ENCODE assay signal across 17 cellular contexts in the genomic region with DNA sequence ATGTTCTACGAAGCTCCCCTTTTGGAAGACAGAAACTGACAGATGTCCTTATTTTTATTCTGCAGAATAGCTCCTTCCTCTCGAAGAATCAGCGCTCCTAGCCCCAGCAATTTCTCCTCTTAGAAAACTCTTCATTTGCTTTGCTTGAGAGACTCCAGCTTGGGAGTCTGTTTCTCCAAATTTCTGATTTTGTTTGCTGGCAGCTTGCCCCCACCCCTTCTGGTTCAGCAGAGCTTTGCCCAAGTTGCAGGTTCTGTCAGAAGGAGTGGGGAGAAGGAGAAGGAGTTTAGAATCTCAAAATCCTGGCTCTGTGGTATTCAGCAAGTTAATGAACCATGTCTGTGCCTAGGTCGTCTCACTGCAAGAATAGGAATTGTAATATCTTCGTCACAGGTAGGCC.
A peak's percentile ranks its signal among the peaks of the same experiment; 100 is the strongest.
DNase-seq lines count a peak whose midpoint lies in the region; ATAC-seq and TF ChIP-seq lines count a peak whose summit lies in the region.
"Had no signal": no experiment of that assay in that cellular context is flagged by ENCODE, and none has a peak within 500 bp of the region (broad histone marks: within the 10 kb centered on the region; RNA-seq: fewer than 3 reads in every experiment).

No MANE protein-coding gene starts in this region.

- H3K4me2 ChIP-seq in neural cell (ENCODE audit: low read length), result peak overlapping the region; percentile 4
- H3K4me2 ChIP-seq: KMS-11 had no signal

- no peak overlapping the region for H3K9ac ChIP-seq in neural cell (ENCODE audit: low read length)
- H3K9ac ChIP-seq: KMS-11 had no signal

- H3K79me2 ChIP-seq in neural cell (replicated peaks; ENCODE audit: insufficient read depth, low read length), result no peaks in the 10 kb centered on the region

- no peak for TF ChIP-seq CTCF in neural cell (IDR thresholded peaks at IDR 0.05; ENCODE audit: poor library complexity, severe bottlenecking)

- H3K36me3 ChIP-seq in neural cell (ENCODE audit: insufficient read depth, low read length), result no peaks in the 10 kb centered on the region
- H3K36me3 ChIP-seq: SJCRH30 had no signal

- H3K4me3 ChIP-seq in neural cell (ENCODE audit: low read length), result peak overlapping the region; percentile 33
- H3K4me3 ChIP-seq: SJCRH30 had no signal

- H3K9me3 ChIP-seq in neural cell (ENCODE audit: low read length), result no peaks in the 10 kb centered on the region
- H3K9me3 ChIP-seq: SJCRH30 had no signal

- H3F3A ChIP-seq in neural cell (ENCODE audit: insufficient read depth, low read length, poor library complexity, severe bottlenecking), result no peaks in the 10 kb centered on the region

- H2AFZ ChIP-seq in neural cell (ENCODE audit: low read depth, low read length), result no peak overlapping the region

- ATAC-seq in HG03095 (IDR thresholded peaks at IDR 0.05; ENCODE audit: unreplicated experiment), result no peak

- TF ChIP-seq RAD21 in neural cell (conservative IDR thresholded peaks at IDR 0.05), result no peak

- no peaks in the 10 kb centered on the region for H4K20me1 ChIP-seq in neural cell (ENCODE audit: insufficient read depth)

- H3K27ac ChIP-seq in neural cell (ENCODE audit: low read length), result peak overlapping the region; percentile 29
- H3K27ac ChIP-seq: C4-2B, HL-60, KMS-11, SJCRH30 had no signal

- DNase-seq in DMS79 treated with DMSO at 0.1 percent for 48 hours (lab: John Stamatoyannopoulos, UW) (peak; percentile 84), NCI-H2171 (lab: John Stamatoyannopoulos, UW) (peak; percentile 34), cerebellar cortex (ENCODE audit: low spot score) (peak; percentile 50), HCEC 1CT (no peak), cerebellar nuclear complex (lab: John Stamatoyannopoulos, UW) (no peak)
- DNase-seq in activated CD8-positive, alpha-beta memory T cell treated with anti-CD3 and anti-CD28 coated beads, Interleukin-2, amount 50 U/mL, for 48 hours, result no peak
- DNase-seq: ACHN, HFFc6, NCI-H1417 treated with DMSO at 0.1 percent for 48 hours, NCI-H187 treated with DMSO at 0.1 percent for 48 hours, NCI-H524, SJCRH30 had no signal

- TF ChIP-seq EP300 in neural cell (conservative IDR thresholded peaks at IDR 0.05; ENCODE audit: poor library complexity, severe bottlenecking), result no peak

- no peaks in the 10 kb centered on the region for H3K9me2 ChIP-seq in neural cell (ENCODE audit: insufficient read depth, low read length)

- H3K27me3 ChIP-seq in neural cell (ENCODE audit: insufficient read depth, low read depth, low read length), result no peaks in the 10 kb centered on the region
- H3K27me3 ChIP-seq: SJCRH30 had no signal

TF ChIP-seq in neural cell, 6 proteins besides CTCF, POLR2A, EP300 and RAD21:
- TF ChIP-seq EZH2 (IDR thresholded peaks at IDR 0.05; ENCODE audit: borderline replicate concordance, insufficient read depth, low read length, poor library complexity, severe bottlenecking) (no peak), MXI1 (conservative IDR thresholded peaks at IDR 0.05; ENCODE audit: poor library complexity, severe bottlenecking) (no peak), TAF1 (IDR thresholded peaks at IDR 0.05; ENCODE audit: low read depth) (no peak), SMC3 (conservative IDR thresholded peaks at IDR 0.05; ENCODE audit: poor library complexity) (no peak), POLR2AphosphoS5 (IDR thresholded peaks at IDR 0.05) (no peak)
- TF ChIP-seq, protein P1, sequence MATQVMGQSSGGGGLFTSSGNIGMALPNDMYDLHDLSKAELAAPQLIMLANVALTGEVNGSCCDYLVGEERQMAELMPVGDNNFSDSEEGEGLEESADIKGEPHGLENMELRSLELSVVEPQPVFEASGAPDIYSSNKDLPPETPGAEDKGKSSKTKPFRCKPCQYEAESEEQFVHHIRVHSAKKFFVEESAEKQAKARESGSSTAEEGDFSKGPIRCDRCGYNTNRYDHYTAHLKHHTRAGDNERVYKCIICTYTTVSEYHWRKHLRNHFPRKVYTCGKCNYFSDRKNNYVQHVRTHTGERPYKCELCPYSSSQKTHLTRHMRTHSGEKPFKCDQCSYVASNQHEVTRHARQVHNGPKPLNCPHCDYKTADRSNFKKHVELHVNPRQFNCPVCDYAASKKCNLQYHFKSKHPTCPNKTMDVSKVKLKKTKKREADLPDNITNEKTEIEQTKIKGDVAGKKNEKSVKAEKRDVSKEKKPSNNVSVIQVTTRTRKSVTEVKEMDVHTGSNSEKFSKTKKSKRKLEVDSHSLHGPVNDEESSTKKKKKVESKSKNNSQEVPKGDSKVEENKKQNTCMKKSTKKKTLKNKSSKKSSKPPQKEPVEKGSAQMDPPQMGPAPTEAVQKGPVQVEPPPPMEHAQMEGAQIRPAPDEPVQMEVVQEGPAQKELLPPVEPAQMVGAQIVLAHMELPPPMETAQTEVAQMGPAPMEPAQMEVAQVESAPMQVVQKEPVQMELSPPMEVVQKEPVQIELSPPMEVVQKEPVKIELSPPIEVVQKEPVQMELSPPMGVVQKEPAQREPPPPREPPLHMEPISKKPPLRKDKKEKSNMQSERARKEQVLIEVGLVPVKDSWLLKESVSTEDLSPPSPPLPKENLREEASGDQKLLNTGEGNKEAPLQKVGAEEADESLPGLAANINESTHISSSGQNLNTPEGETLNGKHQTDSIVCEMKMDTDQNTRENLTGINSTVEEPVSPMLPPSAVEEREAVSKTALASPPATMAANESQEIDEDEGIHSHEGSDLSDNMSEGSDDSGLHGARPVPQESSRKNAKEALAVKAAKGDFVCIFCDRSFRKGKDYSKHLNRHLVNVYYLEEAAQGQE (IDR thresholded peaks at IDR 0.05; ENCODE audit: borderline replicate concordance), result no peak

Comparison
In these comparisons a context has a peak if more than half of its experiments do, and no peak if none do; other contexts are left out.
1. DNase-seq: peak in DMS79 treated with DMSO at 0.1 percent for 48 hours (single experiment), NCI-H2171 (single experiment) and cerebellar cortex (single experiment); none in HCEC 1CT (single experiment), activated CD8-positive, alpha-beta memory T cell treated with anti-CD3 and anti-CD28 coated beads, Interleukin-2, amount 50 U/mL, for 48 hours (single experiment) and cerebellar nuclear complex (0 of 2).